17 cellular contexts compared by ENCODE assay signal in genomic region chr12:69966839-69967238, GRCh38.
DNase-seq lines count a peak whose midpoint lies in the region; ATAC-seq, FAIRE-seq and TF ChIP-seq lines count a peak whose summit lies in the region.
"Had no signal": no experiment of that assay in that cellular context is flagged by ENCODE, and none has a peak within 500 bp of the region (broad histone marks: within the 10 kb centered on the region; RNA-seq: fewer than 3 reads in every experiment).

No MANE protein-coding gene starts in this region.

- FAIRE-seq in H1 (lab: Jason Lieb, UNC) = no peak

- H3K79me1 ChIP-seq in H1 (ENCODE audit: low read depth, low read length) = no peaks in the 10 kb centered on the region

- no peak for TF ChIP-seq POLR2A in H1 (IDR thresholded peaks at IDR 0.05; ENCODE audit: control extremely low read depth in 1 of 2, low read depth in 2 of 2, low read length in 2 of 2)

- H2BK120ac ChIP-seq in H1 (replicated peaks; ENCODE audit: low read depth, low read length) = no peak overlapping the region

- CTCF ChIA-PET in PC-3 (lab: Charles Lee) = no interaction called here
- CTCF ChIA-PET in H1 (lab: Charles Lee; ENCODE audit: partially characterized antibody) = no interaction called here
- CTCF ChIA-PET in activated naive CD4-positive, alpha-beta T cell treated with anti-CD3 and anti-CD28 coated beads, Interleukin-2, amount 10 ng/mL, durations not matched to agents 7 days and 5 days (lab: Charles Lee) = no interaction called here
- CTCF ChIA-PET in OCI-LY7 (lab: Charles Lee; ENCODE audit: unreplicated experiment) = no interaction called here
- CTCF ChIA-PET in activated CD4-positive, alpha-beta T cell treated with anti-CD3 and anti-CD28 coated beads for 36 hours (lab: Charles Lee) = no interaction called here

- no peak overlapping the region for H2BK5ac ChIP-seq in H1 (ENCODE audit: low read depth, low read length)

- H2BK15ac ChIP-seq in H1 (ENCODE audit: low read length) = 0 out of 2 replicates have a peak overlapping the region, but pooled peaks have one; percentile 47

- H3K4me1 ChIP-seq in DOHH2 (ENCODE audit: control insufficient read depth, low read length) = peaks cover 19% of the 10 kb centered on the region
- peaks cover 28% of the 10 kb centered on the region for H3K4me1 ChIP-seq in PC-3 (ENCODE audit: insufficient read depth, low read length)
- no peaks in the 10 kb centered on the region for H3K4me1 ChIP-seq in H1 (replicated peaks in 1 of 4; ENCODE audit: control insufficient read depth in 3 of 4, insufficient read depth in 4 of 4, low read length in 3 of 4)
- no peaks in the 10 kb centered on the region for H3K4me1 ChIP-seq in mucosa of descending colon (ENCODE audit: low read depth)
- peaks cover 8% of the 10 kb centered on the region for H3K4me1 ChIP-seq in OCI-LY7 (ENCODE audit: insufficient read depth, low read length, poor library complexity, severe bottlenecking)
- H3K4me1 ChIP-seq: testis had no signal

- WGBS in H1 (ENCODE audit: extremely low coverage in 1 of 2, insufficient coverage in 1 of 2, insufficient read length in 1 of 2, insufficient replicate concordance in 2 of 2, low coverage in 1 of 2, low lambda C conversion rate in 2 of 2, missing lambda C conversion rate in 1 of 2), 2 experiments = 81% methylated on average over 3 of the region's 3 CpGs; no CpG with 5 or more reads in 1 of the 2 experiments

- H3K27me3 ChIP-seq in DOHH2 (ENCODE audit: control insufficient read depth, low read length) (no peaks in the 10 kb centered on the region), PC-3 (ENCODE audit: low read length) (no peaks in the 10 kb centered on the region), H1 (replicated peaks in 1 of 4; ENCODE audit: control insufficient read depth in 3 of 4, extremely low read depth in 1 of 4, insufficient read depth in 3 of 4, low read length in 3 of 4) (no peaks in the 10 kb centered on the region)
- H3K27me3 ChIP-seq: ovary, testis had no signal

- peak; percentile 81 for ATAC-seq in PC-3
- ATAC-seq in mucosa of descending colon = peak; percentile 67
- no peak for ATAC-seq in HG03135 (IDR thresholded peaks at IDR 0.05; ENCODE audit: unreplicated experiment)
- no peak for ATAC-seq in activated CD4-positive, alpha-beta T cell treated with anti-CD3 and anti-CD28 coated beads for 36 hours

- no peaks in the 10 kb centered on the region for H3F3A ChIP-seq in DOHH2 (ENCODE audit: control insufficient read depth, insufficient read depth)
- H3F3A ChIP-seq in PC-3 (ENCODE audit: low read length, unreplicated experiment) = peaks cover 11% of the 10 kb centered on the region

- H3K9me3 Mint-ChIP-seq in activated naive CD4-positive, alpha-beta T cell treated with anti-CD3 and anti-CD28 coated beads, Interleukin-2, amount 10 ng/mL, durations not matched to agents 7 days and 5 days = no peaks in the 10 kb centered on the region
- no peaks in the 10 kb centered on the region for H3K9me3 Mint-ChIP-seq in activated CD4-positive, alpha-beta T cell treated with anti-CD3 and anti-CD28 coated beads for 36 hours (ENCODE audit: low read depth)
- H3K9me3 Mint-ChIP-seq: activated CD4-positive, alpha-beta T cell treated with anti-CD3 and anti-CD28 coated beads, Interleukin-2, amount 10 ng/mL, durations not matched to agents 24 days and 14 days; activated T-cell treated with anti-CD3 and anti-CD28 coated beads, Interleukin-2, amount 50 U/mL, for 24 hours; dendritic cell treated with granulocyte-macrophage colony-stimulating factor and Interleukin-4, amounts not matched to agents 40 ng/mL and 50 ng/mL, for 4 days; T-helper 2 cell treated with Interferon-gamma antibody and Interleukin-4, amounts not matched to agents 5 μg/mL and 100 μg/mL, for 36 hours had no signal

- DNase-seq in PC-3 = peak; percentile 92
- no peak for DNase-seq in H1 (ENCODE audit: low read depth in 1 of 2, low spot score in 2 of 2)
- DNase-seq in mucosa of descending colon = no peak
- DNase-seq in activated naive CD4-positive, alpha-beta T cell treated with anti-CD3 and anti-CD28 coated beads, Interleukin-2, amount 10 ng/mL, durations not matched to agents 7 days and 5 days = no peak
- DNase-seq in OCI-LY7 (ENCODE audit: low spot score) = no peak
- DNase-seq in activated CD4-positive, alpha-beta T cell treated with anti-CD3 and anti-CD28 coated beads for 36 hours = no peak
- DNase-seq: activated CD4-positive, alpha-beta T cell treated with anti-CD3 and anti-CD28 coated beads, Interleukin-2, amount 10 ng/mL, durations not matched to agents 24 days and 14 days; activated T-cell treated with anti-CD3 and anti-CD28 coated beads, Interleukin-2, amount 50 U/mL, for 24 hours; NCI-H146; NCI-H526 treated with DMSO at 0.1 percent for 48 hours; ovary; testis had no signal

- H3K27ac ChIP-seq in DOHH2 (ENCODE audit: low read depth, low read length) = no peak overlapping the region
- peak overlapping the region; percentile 98 for H3K27ac ChIP-seq in PC-3 (ENCODE audit: low read length)
- no peak overlapping the region for H3K27ac ChIP-seq in H1 (ENCODE audit: low read depth, low read length)
- no peak overlapping the region for H3K27ac ChIP-seq in OCI-LY7 (ENCODE audit: low read depth, low read length, poor library complexity, severe bottlenecking)
- H3K27ac ChIP-seq: KMS-11, ovary, testis had no signal

- H2BK12ac ChIP-seq in H1 (ENCODE audit: low read depth, low read length) = no peak overlapping the region

- H3K4me3 Mint-ChIP-seq in activated naive CD4-positive, alpha-beta T cell treated with anti-CD3 and anti-CD28 coated beads, Interleukin-2, amount 10 ng/mL, durations not matched to agents 7 days and 5 days = no peak overlapping the region
- H3K4me3 Mint-ChIP-seq in activated CD4-positive, alpha-beta T cell treated with anti-CD3 and anti-CD28 coated beads for 36 hours = no peak overlapping the region
- H3K4me3 Mint-ChIP-seq: activated CD4-positive, alpha-beta T cell treated with anti-CD3 and anti-CD28 coated beads, Interleukin-2, amount 10 ng/mL, durations not matched to agents 24 days and 14 days; activated T-cell treated with anti-CD3 and anti-CD28 coated beads, Interleukin-2, amount 50 U/mL, for 24 hours; dendritic cell treated with granulocyte-macrophage colony-stimulating factor and Interleukin-4, amounts not matched to agents 40 ng/mL and 50 ng/mL, for 4 days; T-helper 2 cell treated with Interferon-gamma antibody and Interleukin-4, amounts not matched to agents 5 μg/mL and 100 μg/mL, for 36 hours had no signal

- H3K4ac ChIP-seq in H1 (replicated peaks; ENCODE audit: insufficient read length, low read depth, low read length) = no peak overlapping the region

- H3K9ac ChIP-seq in PC-3 (ENCODE audit: low read length) = peak overlapping the region; percentile 76
- H3K9ac ChIP-seq in H1 (replicated peaks in 1 of 4; ENCODE audit: extremely low read depth in 1 of 4, low read depth in 3 of 4, low read length in 3 of 4) = no peak overlapping the region
- H3K9ac ChIP-seq: KMS-11 had no signal

- intact Hi-C loops in PC-3 (cut with micrococcal nuclease) = loop anchor here (2.0 kb wide), 1 partner anchor 20 kb away; no protein-coding TSS in a partner anchor
- intact Hi-C loops in mucosa of descending colon (cut with DNase I, micrococcal nuclease) = no loop called here
- intact Hi-C loops in OCI-LY7 (cut with micrococcal nuclease; ENCODE audit: unreplicated experiment) = no loop called here
- intact Hi-C loops in activated CD4-positive, alpha-beta T cell treated with anti-CD3 and anti-CD28 coated beads for 36 hours (cut with DNase I, micrococcal nuclease) = no loop called here

- no peak overlapping the region for H4K8ac ChIP-seq in H1 (ENCODE audit: extremely low read depth, insufficient read depth, low read length)

- H3K9me2 ChIP-seq in DOHH2 (replicated peaks; ENCODE audit: control insufficient read depth, low read length) = no peaks in the 10 kb centered on the region
- H3K9me2 ChIP-seq in PC-3 (replicated peaks; ENCODE audit: low read length) = no peaks in the 10 kb centered on the region; the same call in 1 of the 2 replicates
- no peaks in the 10 kb centered on the region for H3K9me2 ChIP-seq in OCI-LY7 (ENCODE audit: insufficient read depth, low read length)

- H3K9me3 ChIP-seq in DOHH2 (ENCODE audit: control insufficient read depth, insufficient read depth, low read length) = no peaks in the 10 kb centered on the region
- no peaks in the 10 kb centered on the region for H3K9me3 ChIP-seq in PC-3 (ENCODE audit: low read length)
- H3K9me3 ChIP-seq in H1 (ENCODE audit: insufficient read depth in 2 of 2, low read depth in 1 of 2, low read length in 1 of 2) = no peaks in the 10 kb centered on the region
- H3K9me3 ChIP-seq in mucosa of descending colon = no peaks in the 10 kb centered on the region
- no peaks in the 10 kb centered on the region for H3K9me3 ChIP-seq in OCI-LY7 (ENCODE audit: low read length)
- H3K9me3 ChIP-seq: ovary, testis had no signal

- H4K20me1 ChIP-seq in DOHH2 (ENCODE audit: control insufficient read depth, insufficient read depth, low read depth, low read length) = no peaks in the 10 kb centered on the region
- H4K20me1 ChIP-seq in PC-3 (ENCODE audit: low read length) = no peaks in the 10 kb centered on the region
- H4K20me1 ChIP-seq in H1 (replicated peaks in 1 of 2; ENCODE audit: control insufficient read depth in 1 of 2, insufficient read depth in 2 of 2, low read length in 2 of 2) = no peaks in the 10 kb centered on the region
- no peaks in the 10 kb centered on the region for H4K20me1 ChIP-seq in OCI-LY7 (ENCODE audit: insufficient read depth, low read length)

- TSS peak; percentile 61 for BruUV-seq in PC-3 (replicated peaks; lab: Mats Ljungman, UMichigan)
- no TSS peak for BruUV-seq in OCI-LY7 (replicated peaks; lab: Mats Ljungman, UMichigan)

- TF ChIP-seq RAD21 in H1 (IDR thresholded peaks at IDR 0.05 in 1 of 2, conservative IDR thresholded peaks at IDR 0.05 in 1 of 2; ENCODE audit: low read depth in 2 of 2, low read length in 2 of 2) = no peak

- no peaks in the 10 kb centered on the region for H3K23me2 ChIP-seq in H1 (ENCODE audit: low read depth, low read length)

- H2AFZ ChIP-seq in PC-3 (ENCODE audit: low read length) (peak overlapping the region; percentile 56; the same call in 1 of the 2 replicates), H1 (ENCODE audit: low read length) (peak overlapping the region; percentile 84), OCI-LY7 (ENCODE audit: low read length) (no peak overlapping the region)

- H3K36me3 ChIP-seq in DOHH2 (ENCODE audit: control insufficient read depth, low read length) = no peaks in the 10 kb centered on the region
- H3K36me3 ChIP-seq in PC-3 (ENCODE audit: low read depth, low read length) = no peaks in the 10 kb centered on the region
- H3K36me3 ChIP-seq in H1 (ENCODE audit: control insufficient read depth in 2 of 4, insufficient read depth in 4 of 4, low read length in 3 of 4) = no peaks in the 10 kb centered on the region
- no peaks in the 10 kb centered on the region for H3K36me3 ChIP-seq in mucosa of descending colon (ENCODE audit: low read depth)
- H3K36me3 ChIP-seq in OCI-LY7 (ENCODE audit: insufficient read depth, low read length) = no peaks in the 10 kb centered on the region
- H3K36me3 ChIP-seq: ovary had no signal

- H4K5ac ChIP-seq in H1 (ENCODE audit: insufficient read length, low read depth, low read length) = no peak overlapping the region

- no peak for TF ChIP-seq EP300 in H1 (IDR thresholded peaks at IDR 0.05; ENCODE audit: borderline replicate concordance in 1 of 2, low read depth in 2 of 2, low read length in 2 of 2)

- H3K23ac ChIP-seq in H1 (ENCODE audit: insufficient read length) = no peak overlapping the region

- H3K14ac ChIP-seq in H1 (ENCODE audit: insufficient read length) = no peak overlapping the region

- no peak overlapping the region for H2AK5ac ChIP-seq in H1 (ENCODE audit: low read depth, low read length)

- H3K4me2 ChIP-seq in DOHH2 (ENCODE audit: low read length) (peak overlapping the region; percentile 45; the same call in 1 of the 2 replicates), PC-3 (ENCODE audit: low read length) (peak overlapping the region; percentile 74), H1 (ENCODE audit: insufficient read depth in 1 of 2, low read depth in 2 of 2, low read length in 2 of 2) (no peak overlapping the region), OCI-LY7 (ENCODE audit: low read length) (no peak overlapping the region)
- H3K4me2 ChIP-seq: KMS-11 had no signal

- no peak overlapping the region for H3K18ac ChIP-seq in H1 (ENCODE audit: extremely low read depth, low read length)

- no peak overlapping the region for H3K56ac ChIP-seq in H1 (replicated peaks; ENCODE audit: insufficient read length, low read depth, low read length)

- no peak overlapping the region for H3K4me3 ChIP-seq in DOHH2 (ENCODE audit: low read length)
- peak overlapping the region; percentile 37; the same call in 1 of the 2 replicates for H3K4me3 ChIP-seq in PC-3 (ENCODE audit: low read length)
- no peak overlapping the region for H3K4me3 ChIP-seq in H1 (ENCODE audit: extremely low read depth in 1 of 4, insufficient read depth in 2 of 4, low read depth in 3 of 4, low read length in 4 of 4)
- H3K4me3 ChIP-seq in mucosa of descending colon = no peak overlapping the region
- no peak overlapping the region for H3K4me3 ChIP-seq in OCI-LY7 (ENCODE audit: low read depth, low read length, poor library complexity, severe bottlenecking)
- H3K4me3 ChIP-seq: ovary, testis had no signal

- H3K36me3 Mint-ChIP-seq in activated naive CD4-positive, alpha-beta T cell treated with anti-CD3 and anti-CD28 coated beads, Interleukin-2, amount 10 ng/mL, durations not matched to agents 7 days and 5 days = no peaks in the 10 kb centered on the region
- H3K36me3 Mint-ChIP-seq in activated CD4-positive, alpha-beta T cell treated with anti-CD3 and anti-CD28 coated beads for 36 hours (ENCODE audit: low read depth) = no peaks in the 10 kb centered on the region

- H2BK20ac ChIP-seq in H1 (ENCODE audit: low read length) = no peak overlapping the region

- POLR2A ChIA-PET in PC-3 (lab: Charles Lee; ENCODE audit: unreplicated experiment) (no interaction called here), H1 (lab: Charles Lee; ENCODE audit: partially characterized antibody) (no interaction called here), OCI-LY7 (lab: Charles Lee) (interaction anchor here (0.6 to 1.1 kb wide), 2 partner anchors 19 to 610 kb away, joined by 3 to 6 read pairs; no protein-coding TSS in a partner anchor)
- POLR2A ChIA-PET in activated CD4-positive, alpha-beta T cell treated with anti-CD3 and anti-CD28 coated beads for 36 hours (lab: Charles Lee) = no interaction called here

- TF ChIP-seq CTCF in DOHH2 (IDR thresholded peaks at IDR 0.05; ENCODE audit: low read depth, low read length, poor library complexity, severe bottlenecking) (no peak), PC-3 (conservative IDR thresholded peaks at IDR 0.05; ENCODE audit: low read depth, low read length) (no peak), H1 (IDR thresholded peaks at IDR 0.05; ENCODE audit: control extremely low read depth in 1 of 3, insufficient read depth in 1 of 3, low read depth in 1 of 3, low read length in 3 of 3) (no peak), mucosa of descending colon (IDR thresholded peaks at IDR 0.05) (no peak), OCI-LY7 (conservative IDR thresholded peaks at IDR 0.05; ENCODE audit: low read length) (no peak)

- H4K91ac ChIP-seq in H1 (replicated peaks; ENCODE audit: insufficient read length, low read length) = no peak overlapping the region

- H3K79me2 ChIP-seq in DOHH2 (ENCODE audit: control insufficient read depth, low read length) (no peaks in the 10 kb centered on the region), PC-3 (ENCODE audit: low read length) (no peaks in the 10 kb centered on the region), H1 (ENCODE audit: control insufficient read depth in 1 of 2, insufficient read depth in 2 of 2, low read length in 2 of 2) (no peaks in the 10 kb centered on the region), OCI-LY7 (ENCODE audit: insufficient read depth, low read depth, low read length) (no peaks in the 10 kb centered on the region)

- no peaks in the 10 kb centered on the region for H3K27me3 Mint-ChIP-seq in activated naive CD4-positive, alpha-beta T cell treated with anti-CD3 and anti-CD28 coated beads, Interleukin-2, amount 10 ng/mL, durations not matched to agents 7 days and 5 days
- H3K27me3 Mint-ChIP-seq in activated CD4-positive, alpha-beta T cell treated with anti-CD3 and anti-CD28 coated beads for 36 hours = no peaks in the 10 kb centered on the region
- H3K27me3 Mint-ChIP-seq: activated CD4-positive, alpha-beta T cell treated with anti-CD3 and anti-CD28 coated beads, Interleukin-2, amount 10 ng/mL, durations not matched to agents 24 days and 14 days; activated T-cell treated with anti-CD3 and anti-CD28 coated beads, Interleukin-2, amount 50 U/mL, for 24 hours; dendritic cell treated with granulocyte-macrophage colony-stimulating factor and Interleukin-4, amounts not matched to agents 40 ng/mL and 50 ng/mL, for 4 days had no signal

- H3K27ac Mint-ChIP-seq in activated naive CD4-positive, alpha-beta T cell treated with anti-CD3 and anti-CD28 coated beads, Interleukin-2, amount 10 ng/mL, durations not matched to agents 7 days and 5 days = no peak overlapping the region
- H3K27ac Mint-ChIP-seq in activated CD4-positive, alpha-beta T cell treated with anti-CD3 and anti-CD28 coated beads for 36 hours = no peak overlapping the region
- H3K27ac Mint-ChIP-seq: activated CD4-positive, alpha-beta T cell treated with anti-CD3 and anti-CD28 coated beads, Interleukin-2, amount 10 ng/mL, durations not matched to agents 24 days and 14 days; activated T-cell treated with anti-CD3 and anti-CD28 coated beads, Interleukin-2, amount 50 U/mL, for 24 hours; dendritic cell treated with granulocyte-macrophage colony-stimulating factor and Interleukin-4, amounts not matched to agents 40 ng/mL and 50 ng/mL, for 4 days; T-helper 2 cell treated with Interferon-gamma antibody and Interleukin-4, amounts not matched to agents 5 μg/mL and 100 μg/mL, for 36 hours had no signal

- H3K4me1 Mint-ChIP-seq in activated naive CD4-positive, alpha-beta T cell treated with anti-CD3 and anti-CD28 coated beads, Interleukin-2, amount 10 ng/mL, durations not matched to agents 7 days and 5 days = no peaks in the 10 kb centered on the region
- H3K4me1 Mint-ChIP-seq in activated CD4-positive, alpha-beta T cell treated with anti-CD3 and anti-CD28 coated beads for 36 hours = no peaks in the 10 kb centered on the region
- H3K4me1 Mint-ChIP-seq: activated CD4-positive, alpha-beta T cell treated with anti-CD3 and anti-CD28 coated beads, Interleukin-2, amount 10 ng/mL, durations not matched to agents 24 days and 14 days had no signal

Comparison
In these comparisons a context has a peak if more than half of its experiments do, and no peak if none do; other contexts are left out.
1. H3K4me2 ChIP-seq: peak in DOHH2 (single experiment) and PC-3 (single experiment); none in H1 (0 of 2) and OCI-LY7 (single experiment).
2. ATAC-seq: peak in PC-3 (single experiment) and mucosa of descending colon (single experiment); none in HG03135 (single experiment) and activated CD4-positive, alpha-beta T cell treated with anti-CD3 and anti-CD28 coated beads for 36 hours (single experiment).